In genomic region chr16:35559911-35560636, GRCh38 we compare ENCODE assay signal across 19 cellular contexts.
DNase-seq lines count a peak whose midpoint lies in the region; ATAC-seq and TF ChIP-seq lines count a peak whose summit lies in the region.
"Had no signal": no experiment of that assay in that cellular context is flagged by ENCODE, and none has a peak within 500 bp of the region (broad histone marks: within the 10 kb centered on the region; RNA-seq: fewer than 3 reads in every experiment).

No MANE protein-coding gene starts in this region.

- no peaks in the 10 kb centered on the region for H3K36me3 Mint-ChIP-seq in activated CD4-positive, alpha-beta T cell treated with anti-CD3 and anti-CD28 coated beads, Interleukin-2, amount 10 ng/mL, durations not matched to agents 24 days and 14 days (ENCODE audit: low read depth)
- H3K36me3 Mint-ChIP-seq: CD8-positive, alpha-beta T cell had no signal

- H3K27ac ChIP-seq in MM.1S (ENCODE audit: low read length) (no peak overlapping the region), PC-9 (no peak overlapping the region)
- H3K27ac ChIP-seq: gastrocnemius medialis, neutrophil, SJCRH30, thoracic aorta had no signal

- H3K79me2 ChIP-seq in MM.1S (ENCODE audit: low read length) (no peaks in the 10 kb centered on the region), PC-9 (ENCODE audit: low read depth) (no peaks in the 10 kb centered on the region)

- H3K9me3 ChIP-seq in MM.1S (replicated peaks; ENCODE audit: insufficient read depth, low read length) (no peaks in the 10 kb centered on the region), PC-9 (ENCODE audit: insufficient read depth, low read depth) (no peaks in the 10 kb centered on the region)
- H3K9me3 ChIP-seq: gastrocnemius medialis, neutrophil, SJCRH30, thoracic aorta had no signal

- POLR2A ChIA-PET in PC-9 (lab: Charles Lee; ENCODE audit: unreplicated experiment) = no interaction called here

- peak; percentile 14; the same call in 1 of the 2 replicates for TF ChIP-seq CTCF in MM.1S (IDR thresholded peaks at IDR 0.05; ENCODE audit: low read length)
- TF ChIP-seq CTCF in PC-9 (conservative IDR thresholded peaks at IDR 0.05) = peak; percentile 33; the same call in 1 of the 2 replicates

- no peak overlapping the region for H3K4me3 Mint-ChIP-seq in activated CD4-positive, alpha-beta T cell treated with anti-CD3 and anti-CD28 coated beads, Interleukin-2, amount 10 ng/mL, durations not matched to agents 24 days and 14 days
- H3K4me3 Mint-ChIP-seq: CD8-positive, alpha-beta T cell; dendritic cell treated with granulocyte-macrophage colony-stimulating factor and Interleukin-4, amounts not matched to agents 40 ng/mL and 50 ng/mL, for 4 days had no signal

- no peak overlapping the region for H3K27ac Mint-ChIP-seq in activated CD4-positive, alpha-beta T cell treated with anti-CD3 and anti-CD28 coated beads, Interleukin-2, amount 10 ng/mL, durations not matched to agents 24 days and 14 days
- H3K27ac Mint-ChIP-seq: activated T-helper 2 cell treated with anti-CD3 and anti-CD28 coated beads, Interferon-gamma antibody, Interleukin-2, Interleukin-4, amounts not matched to agents 10 μg/mL and 5 μg/mL and 100 μg/mL, durations not matched to agents 14 hours and 24 hours and 36 hours; CD8-positive, alpha-beta T cell; dendritic cell treated with granulocyte-macrophage colony-stimulating factor and Interleukin-4, amounts not matched to agents 40 ng/mL and 50 ng/mL, for 4 days had no signal

- H2AFZ ChIP-seq in MM.1S (ENCODE audit: low read length) = no peak overlapping the region
- no peak overlapping the region for H2AFZ ChIP-seq in PC-9

- H3K9ac ChIP-seq in MM.1S (ENCODE audit: low read length) = no peak overlapping the region

- ATAC-seq in SK-N-SH treated with all-trans-retinoic acid at 6 μM for 48 hours (no peak), GM18511 (IDR thresholded peaks at IDR 0.05; ENCODE audit: unreplicated experiment) (no peak)
- ATAC-seq: CD8-positive, alpha-beta T cell; gastrocnemius medialis; K562 had no signal

- H3K4me1 ChIP-seq in MM.1S (ENCODE audit: low read length) = 0 out of 2 replicates have a peak, but pooled peaks cover 10% of the 10 kb centered on the region
- no peaks in the 10 kb centered on the region for H3K4me1 ChIP-seq in PC-9 (replicated peaks; ENCODE audit: insufficient read depth)
- H3K4me1 ChIP-seq: gastrocnemius medialis, SJCRH30 had no signal

- intact Hi-C loops in activated CD4-positive, alpha-beta T cell treated with anti-CD3 and anti-CD28 coated beads, Interleukin-2, amount 10 ng/mL, durations not matched to agents 24 days and 14 days (cut with micrococcal nuclease) = no loop called here
- intact Hi-C loops in PC-9 (cut with micrococcal nuclease; ENCODE audit: unreplicated experiment) = no loop called here

- H3K27me3 ChIP-seq in MM.1S (replicated peaks; ENCODE audit: insufficient read depth, low read length) = no peaks in the 10 kb centered on the region
- no peaks in the 10 kb centered on the region for H3K27me3 ChIP-seq in PC-9 (ENCODE audit: insufficient read depth, low read depth)
- H3K27me3 ChIP-seq: gastrocnemius medialis, neutrophil, SJCRH30 had no signal

- H4K20me1 ChIP-seq in MM.1S (ENCODE audit: insufficient read depth, low read length) (no peaks in the 10 kb centered on the region), PC-9 (ENCODE audit: insufficient read depth) (no peaks in the 10 kb centered on the region)

- no peaks in the 10 kb centered on the region for H3K27me3 Mint-ChIP-seq in activated CD4-positive, alpha-beta T cell treated with anti-CD3 and anti-CD28 coated beads, Interleukin-2, amount 10 ng/mL, durations not matched to agents 24 days and 14 days
- H3K27me3 Mint-ChIP-seq: dendritic cell treated with granulocyte-macrophage colony-stimulating factor and Interleukin-4, amounts not matched to agents 40 ng/mL and 50 ng/mL, for 4 days had no signal

- CTCF ChIA-PET in PC-9 (lab: Charles Lee) = no interaction called here

- peak; percentile 2 for DNase-seq in activated CD4-positive, alpha-beta T cell treated with anti-CD3 and anti-CD28 coated beads, Interleukin-2, amount 10 ng/mL, durations not matched to agents 24 days and 14 days
- no peak for DNase-seq in activated CD4-positive, alpha-beta T cell treated with anti-CD3 and anti-CD28 coated beads for 1 hour
- DNase-seq in MM.1S (peak; percentile 18), PC-9 (peak in 1 of 2 experiments; percentile 37), renal cortical epithelial cell (ENCODE audit: low read depth) (peak; percentile 53), middle frontal gyrus (ENCODE audit: extremely low spot score, low spot score) (no peak)
- DNase-seq: activated CD4-positive, CD25-positive, alpha-beta regulatory T cell; CD8-positive, alpha-beta T cell; gastrocnemius medialis; NCI-H1417; NCI-H226 had no signal

- H3K4me3 ChIP-seq in MM.1S (ENCODE audit: low read length) (no peak overlapping the region), PC-9 (no peak overlapping the region)
- H3K4me3 ChIP-seq: gastrocnemius medialis, K562, SJCRH30, thoracic aorta had no signal

- no peaks in the 10 kb centered on the region for H3K36me3 ChIP-seq in MM.1S (replicated peaks; ENCODE audit: insufficient read depth, low read length)
- no peaks in the 10 kb centered on the region for H3K36me3 ChIP-seq in PC-9 (ENCODE audit: low read depth)
- H3K36me3 ChIP-seq: gastrocnemius medialis, neutrophil, SJCRH30, thoracic aorta had no signal

- H3K9me3 Mint-ChIP-seq in activated CD4-positive, alpha-beta T cell treated with anti-CD3 and anti-CD28 coated beads, Interleukin-2, amount 10 ng/mL, durations not matched to agents 24 days and 14 days = peaks cover 22% of the 10 kb centered on the region

- H3K4me2 ChIP-seq in MM.1S (ENCODE audit: low read depth, low read length) = no peak overlapping the region
- H3K4me2 ChIP-seq in PC-9 = no peak overlapping the region

- H3K9me2 ChIP-seq in MM.1S (replicated peaks; ENCODE audit: insufficient read depth, low read length) (no peaks in the 10 kb centered on the region), PC-9 (ENCODE audit: insufficient read depth) (no peaks in the 10 kb centered on the region)

- H3K4me1 Mint-ChIP-seq in activated CD4-positive, alpha-beta T cell treated with anti-CD3 and anti-CD28 coated beads, Interleukin-2, amount 10 ng/mL, durations not matched to agents 24 days and 14 days = no peaks in the 10 kb centered on the region

- no TSS peak for BruUV-seq in PC-9 (replicated peaks; lab: Mats Ljungman, UMichigan)

- no peaks in the 10 kb centered on the region for H3F3A ChIP-seq in MM.1S (ENCODE audit: insufficient read depth, low read length)
- no peaks in the 10 kb centered on the region for H3F3A ChIP-seq in PC-9 (ENCODE audit: insufficient read depth, low read depth)

TF ChIP-seq in SK-N-SH treated with all-trans-retinoic acid at 6 μM for 48 hours, 23 proteins besides CTCF, POLR2A, EP300 and RAD21:
- no peak for TF ChIP-seq POU6F1 (CRISPR knock-in tag; IDR thresholded peaks at IDR 0.05; ENCODE audit: borderline replicate concordance, low read depth)
- TF ChIP-seq ISL1 (CRISPR knock-in tag; IDR thresholded peaks at IDR 0.05) = no peak
- no peak for TF ChIP-seq CREB5 (CRISPR knock-in tag; IDR thresholded peaks at IDR 0.05; ENCODE audit: low read depth)

Comparison
In these comparisons a context has a peak if more than half of its experiments do, and no peak if none do; other contexts are left out.
1. DNase-seq: peak in activated CD4-positive, alpha-beta T cell treated with anti-CD3 and anti-CD28 coated beads, Interleukin-2, amount 10 ng/mL, durations not matched to agents 24 days and 14 days (single experiment), MM.1S (single experiment) and renal cortical epithelial cell (single experiment); none in activated CD4-positive, alpha-beta T cell treated with anti-CD3 and anti-CD28 coated beads for 1 hour (single experiment) and middle frontal gyrus (single experiment).